Comparison of ENCODE assay signal across 8 cellular contexts in the genomic region with DNA sequence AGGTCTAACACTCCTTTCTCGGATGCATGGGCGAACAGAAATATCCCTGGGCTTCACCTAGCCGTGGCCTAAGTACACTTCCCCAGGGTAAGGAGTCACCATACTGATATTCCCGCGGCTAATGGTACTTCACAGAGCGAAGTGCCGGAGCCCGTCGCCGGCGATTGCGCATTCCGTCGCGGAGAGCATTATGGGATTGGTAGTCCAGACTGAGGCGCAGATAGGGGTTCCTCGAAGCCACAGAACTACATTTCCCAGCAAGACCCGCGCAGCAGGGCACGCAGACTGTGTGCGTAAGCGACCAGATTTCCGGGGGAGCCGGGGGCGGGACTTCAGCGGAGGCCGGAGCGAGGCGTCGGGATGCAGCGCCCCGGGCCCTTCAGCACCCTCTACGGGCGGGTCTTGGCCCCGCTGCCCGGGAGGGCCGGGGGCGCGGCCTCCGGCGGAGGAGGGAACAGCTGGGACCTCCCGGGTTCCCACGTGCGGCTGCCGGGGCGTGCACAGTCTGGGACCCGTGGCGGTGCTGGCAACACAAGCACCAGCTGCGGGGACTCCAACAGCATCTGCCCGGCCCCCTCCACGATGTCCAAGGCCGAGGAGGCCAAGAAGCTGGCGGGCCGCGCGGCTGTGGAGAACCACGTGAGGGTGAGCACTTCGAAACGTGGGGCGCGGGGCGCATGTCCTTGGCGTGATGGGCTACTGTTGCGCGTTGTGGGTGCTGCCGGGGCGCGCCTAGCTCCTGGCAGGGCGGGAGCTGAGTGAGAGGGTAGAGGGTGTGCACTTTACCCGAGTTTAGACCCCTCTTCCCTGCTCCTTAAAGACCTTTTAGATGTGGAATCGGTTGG. TPM values are rescaled to one million over a fixed set of nuclear protein-coding genes. Genes with fewer than 3 reads are reported as not detected.
DNase-seq lines count a peak whose midpoint lies in the region; ATAC-seq lines count a peak whose summit lies in the region.

TSS of gene RPIA (plus strand) at position 335 of the 845 bp plus-strand sequence. CDS start at position 361, 26 bp downstream.

- DNase-seq in COLO829 (ENCODE audit: low spot score) = peak; percentile 98
- DNase-seq in HS-5 (ENCODE audit: low read depth) = peak; percentile 96
- DNase-seq in NK-92 (lab: John Stamatoyannopoulos, UW; ENCODE audit: unreplicated experiment) = peak; percentile 86
- peak; percentile 98 to 99 for DNase-seq in activated CD8-positive, alpha-beta memory T cell treated with anti-CD3 and anti-CD28 coated beads for 1 hour (ENCODE audit: extremely low read depth in 1 of 2, low read depth in 1 of 2)
- DNase-seq in effector CD8-positive, alpha-beta T cell (lab: John Stamatoyannopoulos, UW) = peak; percentile 98
- DNase-seq in lung microvascular endothelial cell (ENCODE audit: low read depth in 2 of 2) = peak; percentile 98 to 99
- DNase-seq in stimulated activated CD4-positive, alpha-beta T cell treated with anti-CD3 and anti-CD28 coated beads, TNF-alpha, amount 100 ng/mL, for 48 hours (ENCODE audit: low read depth in 3 of 3) = peak; percentile 96 to 99 (median 98)

- peak; percentile 94 for ATAC-seq in GM19468 (IDR thresholded peaks at IDR 0.05; ENCODE audit: extremely low read depth, unreplicated experiment)

RNA-seq across cellular contexts. Expression of gene RPIA, which starts in this region (rescaled TPM):
- 9.2 and 11.7 TPM in 2 replicates for total RNA-seq in lung microvascular endothelial cell

Comparison
In these comparisons a context has a peak if more than half of its experiments do, and no peak if none do; other contexts are left out.
1. Peak in every context shown above with its lines: DNase-seq and ATAC-seq.